8 cellular contexts compared by ENCODE assay signal in genomic region chr22:46754110-46754799, GRCh38. TPM values are rescaled to one million over a fixed set of nuclear protein-coding genes. Genes with fewer than 3 reads are reported as not detected.
DNase-seq lines count a peak whose midpoint lies in the region; ATAC-seq, FAIRE-seq and TF ChIP-seq lines count a peak whose summit lies in the region.

No MANE protein-coding gene starts in this region.

- H3K4me1 ChIP-seq in CD8-positive, alpha-beta T cell (ENCODE audit: insufficient read depth, low read length), result peaks cover 15% of the 10 kb centered on the region
- H3K4me1 ChIP-seq in right cardiac atrium (ENCODE audit: control insufficient read depth, insufficient read depth, low read length), result peaks cover 19% of the 10 kb centered on the region
- peaks cover 31 to 83% (median 64%) of the 10 kb centered on the region in 6 donors for H3K4me1 ChIP-seq in spleen

- H3K27ac ChIP-seq in CD8-positive, alpha-beta T cell (ENCODE audit: low read depth, low read length), result no peak overlapping the region
- H3K27ac ChIP-seq in right cardiac atrium (ENCODE audit: low read length), result peak overlapping the region; percentile 99
- peak overlapping the region; percentile 36 to 95 (median 92) for H3K27ac ChIP-seq in spleen

- TF ChIP-seq CTCF in CD8-positive, alpha-beta T cell (IDR thresholded peaks at IDR 0.05), result no peak
- TF ChIP-seq CTCF in spleen (IDR thresholded peaks at IDR 0.05 in 8 of 11, conservative IDR thresholded peaks at IDR 0.05 in 3 of 11), result no peak

- peaks cover 33% of the 10 kb centered on the region for H3K4me1 Mint-ChIP-seq in CD8-positive, alpha-beta T cell (ENCODE audit: low read depth)
- H3K4me1 Mint-ChIP-seq in activated naive CD8-positive, alpha-beta T cell treated with anti-CD3 and anti-CD28 coated beads, Interleukin-2, amount 50 U/mL, for 24 hours, result peaks cover 32% of the 10 kb centered on the region

- H3K36me3 ChIP-seq in CD8-positive, alpha-beta T cell (ENCODE audit: insufficient read depth, low read length), result no peaks in the 10 kb centered on the region
- H3K36me3 ChIP-seq in spleen, result no peaks in the 10 kb centered on the region

- peak; percentile 23 for ATAC-seq in CD8-positive, alpha-beta T cell
- ATAC-seq in activated naive CD8-positive, alpha-beta T cell treated with anti-CD3 and anti-CD28 coated beads, Interleukin-2, amount 50 U/mL, for 24 hours, result peak; percentile 31
- peak; percentile 92 to 95 for ATAC-seq in right cardiac atrium
- no peak for ATAC-seq in GM19455 (IDR thresholded peaks at IDR 0.05; ENCODE audit: unreplicated experiment)

- WGBS in right cardiac atrium, result 4% methylated on average over 14 of the region's 14 CpGs
- WGBS in spleen, 5 donors, result 11 to 32% (median 13%) methylated on average over 10 to 14 of the region's 14 CpGs

- no peak overlapping the region for H3K27ac Mint-ChIP-seq in CD8-positive, alpha-beta T cell
- H3K27ac Mint-ChIP-seq in activated naive CD8-positive, alpha-beta T cell treated with anti-CD3 and anti-CD28 coated beads, Interleukin-2, amount 50 U/mL, for 24 hours, result peak overlapping the region; percentile 64

- TF ChIP-seq POLR2A in spleen (IDR thresholded peaks at IDR 0.05), result peak in 1 of 3 donors; percentile 19

- POLR2A ChIA-PET in CD8-positive, alpha-beta T cell (lab: Charles Lee), result interaction anchor here (1.9 kb wide), 1 partner anchor 8 kb away, joined by 6 read pairs; the partner anchor contains the start of gene TBC1D22A

- no peak overlapping the region for H3K4me3 Mint-ChIP-seq in CD8-positive, alpha-beta T cell
- peak overlapping the region; percentile 25 for H3K4me3 Mint-ChIP-seq in activated naive CD8-positive, alpha-beta T cell treated with anti-CD3 and anti-CD28 coated beads, Interleukin-2, amount 50 U/mL, for 24 hours

- intact Hi-C loops in CD8-positive, alpha-beta T cell (cut with DNase I, micrococcal nuclease), result no loop called here
- intact Hi-C loops in right cardiac atrium (cut with DNase I), result no loop called here
- intact Hi-C loops in spleen (cut with DNase I; ENCODE audit: low total_unique reads), result no loop called here

- peaks cover 5% of the 10 kb centered on the region for H3K9me3 Mint-ChIP-seq in CD8-positive, alpha-beta T cell
- H3K9me3 Mint-ChIP-seq in activated naive CD8-positive, alpha-beta T cell treated with anti-CD3 and anti-CD28 coated beads, Interleukin-2, amount 50 U/mL, for 24 hours, result peaks cover 10% of the 10 kb centered on the region

- no peaks in the 10 kb centered on the region for H3K27me3 ChIP-seq in CD8-positive, alpha-beta T cell (ENCODE audit: insufficient read depth, low read length)
- H3K27me3 ChIP-seq in right cardiac atrium (ENCODE audit: control insufficient read depth, insufficient read depth) (no peaks in the 10 kb centered on the region), spleen (replicated peaks in 1 of 7) (no peaks in the 10 kb centered on the region)

- peak in 2 of 7 experiments; percentile 38 to 41 for DNase-seq in CD8-positive, alpha-beta T cell
- DNase-seq in M059J (ENCODE audit: low read depth), result peak; percentile 97
- no peak for DNase-seq in activated naive CD8-positive, alpha-beta T cell treated with anti-CD3 and anti-CD28 coated beads, Interleukin-2, amount 50 U/mL, for 24 hours
- DNase-seq in right cardiac atrium, result peak; percentile 97 to 98 (median 97)
- DNase-seq in spleen, result peak; percentile 91
- no peak for DNase-seq in GM19239 (ENCODE audit: insufficient read length, low spot score)
- no peak for DNase-seq in SKM-1 treated with dmso at 0.1 percent for 144 hours (lab: John Stamatoyannopoulos, UW; ENCODE audit: unreplicated experiment)

- H3K36me3 Mint-ChIP-seq in CD8-positive, alpha-beta T cell, result no peaks in the 10 kb centered on the region
- peaks cover 5% of the 10 kb centered on the region for H3K36me3 Mint-ChIP-seq in activated naive CD8-positive, alpha-beta T cell treated with anti-CD3 and anti-CD28 coated beads, Interleukin-2, amount 50 U/mL, for 24 hours (ENCODE audit: low read depth)

- no peak overlapping the region for H3K4me3 ChIP-seq in CD8-positive, alpha-beta T cell (ENCODE audit: low read depth, low read length)
- H3K4me3 ChIP-seq in right cardiac atrium (ENCODE audit: low read length) (no peak overlapping the region), spleen (peak overlapping the region in 1 of 8 donors; percentile 53)

- no peaks in the 10 kb centered on the region for H3K27me3 Mint-ChIP-seq in CD8-positive, alpha-beta T cell (ENCODE audit: low read depth)
- no peaks in the 10 kb centered on the region for H3K27me3 Mint-ChIP-seq in activated naive CD8-positive, alpha-beta T cell treated with anti-CD3 and anti-CD28 coated beads, Interleukin-2, amount 50 U/mL, for 24 hours

- H3K9me3 ChIP-seq in CD8-positive, alpha-beta T cell (ENCODE audit: low read length), result no peaks in the 10 kb centered on the region
- H3K9me3 ChIP-seq in right cardiac atrium (ENCODE audit: control insufficient read depth, low read length), result no peaks in the 10 kb centered on the region
- peaks cover 0 to 15% (median 13%) of the 10 kb centered on the region in 8 donors for H3K9me3 ChIP-seq in spleen

- CTCF ChIA-PET in CD8-positive, alpha-beta T cell (lab: Charles Lee), result interaction anchor here (9.6 kb wide), 1 partner anchor 50 kb away, joined by 188 read pairs; no protein-coding TSS in a partner anchor

- no peak for FAIRE-seq in GM19239 (lab: Jason Lieb, UNC)

RNA-seq across cellular contexts. Expression of gene TBC1D22A, which starts 8.2 kb away (rescaled TPM):
- total RNA-seq in CD8-positive, alpha-beta T cell, result 10 to 100 TPM; 21.8 to 27.4 TPM
- 6.8 and 7.3 TPM in 2 replicates for total RNA-seq in M059J (2014; rRNA removed; shearing (Covaris generic))
- total RNA-seq in right cardiac atrium (10 to 100 TPM; 15.3 to 17.3 (median 16.4) TPM), spleen (10 to 100 TPM; 40.1 to 66.9 (median 54.8) TPM)
- polyA plus RNA-seq in right cardiac atrium (12.0 TPM), spleen (10 to 100 TPM; 17.2 to 34.0 (median 25.9) TPM)

RNA-seq across cellular contexts. Expression of gene CERK, which starts 16.2 kb away (rescaled TPM):
- total RNA-seq in CD8-positive, alpha-beta T cell, result 10 to 100 TPM; 93.5 to 95.0 TPM
- total RNA-seq in M059J (2014; rRNA removed; shearing (Covaris generic)), result 12.2 and 22.8 TPM in 2 replicates
- 10 to 100 TPM; 59.5 to 83.5 (median 68.7) TPM for total RNA-seq in right cardiac atrium
- polyA plus RNA-seq in right cardiac atrium, result 32.6 TPM
- total RNA-seq in spleen, result 10 to 100 TPM; 31.3 to 47.1 (median 40.6) TPM
- 10 to 100 TPM; 13.7 to 17.1 (median 14.5) TPM for polyA plus RNA-seq in spleen

Comparison
In these comparisons a context has a peak if more than half of its experiments do, and no peak if none do; other contexts are left out.
1. DNase-seq: peak in M059J (single experiment), right cardiac atrium (3 of 3) and spleen (single experiment); none in activated naive CD8-positive, alpha-beta T cell treated with anti-CD3 and anti-CD28 coated beads, Interleukin-2, amount 50 U/mL, for 24 hours (single experiment), GM19239 (single experiment) and SKM-1 treated with dmso at 0.1 percent for 144 hours (single experiment).